24 cellular contexts compared by ENCODE assay signal in the genomic region with DNA sequence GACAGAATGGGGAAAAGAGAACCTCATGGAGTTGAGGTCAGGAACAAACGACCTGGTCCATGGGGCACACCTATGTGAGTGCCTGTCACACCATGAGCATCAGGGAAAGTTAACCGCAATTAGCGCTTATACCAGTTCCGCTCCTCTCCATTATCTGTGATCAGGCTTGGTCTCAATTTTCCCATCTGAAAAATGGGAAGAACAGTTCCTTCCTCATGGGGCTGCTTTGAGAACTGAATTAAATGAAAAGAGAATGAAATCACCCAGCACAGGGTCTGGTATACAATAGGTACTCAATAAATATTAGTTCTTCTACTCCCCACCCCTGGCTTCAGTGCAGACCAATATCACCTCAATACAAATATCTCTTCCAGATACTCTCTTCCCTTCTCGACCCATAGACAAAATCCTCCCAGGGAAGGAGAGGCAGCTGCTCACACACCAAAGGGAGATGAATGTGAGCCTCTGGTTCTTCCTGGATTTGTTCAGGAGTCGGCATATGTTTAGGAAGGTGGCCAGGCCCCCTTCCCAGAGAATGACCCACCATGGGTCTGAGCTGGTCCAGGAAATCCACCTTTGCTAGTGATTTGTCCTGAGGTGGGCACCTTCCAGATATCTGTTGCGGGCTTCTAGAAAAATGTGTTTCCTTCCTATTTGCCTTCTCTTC. TPM values are rescaled to one million over a fixed set of nuclear protein-coding genes. Genes with fewer than 3 reads are reported as not detected.
DNase-seq lines count a peak whose midpoint lies in the region; ATAC-seq and TF ChIP-seq lines count a peak whose summit lies in the region.
"Had no signal": no experiment of that assay in that cellular context is flagged by ENCODE, and none has a peak within 500 bp of the region (broad histone marks: within the 10 kb centered on the region; RNA-seq: fewer than 3 reads in every experiment).

No MANE protein-coding gene starts in this region.

- no peaks in the 10 kb centered on the region for H3K36me3 Mint-ChIP-seq in activated naive CD8-positive, alpha-beta T cell treated with anti-CD3 and anti-CD28 coated beads, Interleukin-2, amount 10 ng/mL, durations not matched to agents 7 days and 5 days
- no peaks in the 10 kb centered on the region for H3K36me3 Mint-ChIP-seq in activated naive CD8-positive, alpha-beta T cell treated with anti-CD3 and anti-CD28 coated beads for 36 hours
- H3K36me3 Mint-ChIP-seq in endodermal cell (ENCODE audit: low read depth) (no peaks in the 10 kb centered on the region), nephron progenitor cell (ENCODE audit: low read depth) (no peaks in the 10 kb centered on the region)
- H3K36me3 Mint-ChIP-seq: CD8-positive, alpha-beta T cell had no signal

- H3K36me3 ChIP-seq in endodermal cell (ENCODE audit: control insufficient read depth, insufficient read depth, low read length): no peaks in the 10 kb centered on the region
- H3K36me3 ChIP-seq in tibial artery: no peaks in the 10 kb centered on the region
- H3K36me3 ChIP-seq: upper lobe of right lung had no signal

- H3K27me3 Mint-ChIP-seq in activated naive CD8-positive, alpha-beta T cell treated with anti-CD3 and anti-CD28 coated beads, Interleukin-2, amount 10 ng/mL, durations not matched to agents 7 days and 5 days: peaks cover 59% of the 10 kb centered on the region
- peaks cover 60% of the 10 kb centered on the region for H3K27me3 Mint-ChIP-seq in activated naive CD8-positive, alpha-beta T cell treated with anti-CD3 and anti-CD28 coated beads for 36 hours
- H3K27me3 Mint-ChIP-seq in endodermal cell (ENCODE audit: insufficient read depth) (no peaks in the 10 kb centered on the region), nephron progenitor cell (ENCODE audit: low read depth, poor library complexity) (peaks cover 16% of the 10 kb centered on the region)

- WGBS in endodermal cell (ENCODE audit: insufficient coverage in 1 of 2, insufficient read length in 1 of 2), 2 experiments: 94 to 96% methylated on average over 5 to 7 of the region's 7 CpGs

- peaks cover 8% of the 10 kb centered on the region for H3K27me3 ChIP-seq in endodermal cell (ENCODE audit: control insufficient read depth, insufficient read depth, low read length, poor library complexity, severe bottlenecking)
- no peaks in the 10 kb centered on the region for H3K27me3 ChIP-seq in tibial artery

- H3K9me3 ChIP-seq in endodermal cell (ENCODE audit: control insufficient read depth, low read length): no peaks in the 10 kb centered on the region
- no peaks in the 10 kb centered on the region for H3K9me3 ChIP-seq in tibial artery
- H3K9me3 ChIP-seq: upper lobe of right lung had no signal

- no peak overlapping the region for H3K9ac ChIP-seq in endodermal cell (ENCODE audit: extremely low read depth, low read length, poor library complexity, severe bottlenecking)
- H3K9ac ChIP-seq: parathyroid adenoma had no signal

- ATAC-seq in activated naive CD8-positive, alpha-beta T cell treated with anti-CD3 and anti-CD28 coated beads, Interleukin-2, amount 10 ng/mL, durations not matched to agents 7 days and 5 days (ENCODE audit: low read depth): no peak
- ATAC-seq in GM21526 (IDR thresholded peaks at IDR 0.05; ENCODE audit: low FRiP score, unreplicated experiment): no peak
- ATAC-seq: CD8-positive, alpha-beta T cell; naive thymus-derived CD4-positive, alpha-beta T cell; upper lobe of right lung had no signal

- intact Hi-C loops in tibial artery (cut with DNase I; ENCODE audit: low total_unique reads): no loop called here

- no peak overlapping the region for H3K4me3 Mint-ChIP-seq in activated naive CD8-positive, alpha-beta T cell treated with anti-CD3 and anti-CD28 coated beads, Interleukin-2, amount 10 ng/mL, durations not matched to agents 7 days and 5 days
- no peak overlapping the region for H3K4me3 Mint-ChIP-seq in activated naive CD8-positive, alpha-beta T cell treated with anti-CD3 and anti-CD28 coated beads for 36 hours
- H3K4me3 Mint-ChIP-seq in endodermal cell (no peak overlapping the region), nephron progenitor cell (peak overlapping the region; percentile 12)
- H3K4me3 Mint-ChIP-seq: activated T-cell treated with anti-CD3 and anti-CD28 coated beads, Interleukin-2, amount 50 U/mL, for 24 hours; CD8-positive, alpha-beta T cell; HFFc6 had no signal

- H3K4me1 ChIP-seq in endodermal cell (ENCODE audit: control insufficient read depth, insufficient read depth, low read length): peaks cover 5% of the 10 kb centered on the region
- peaks cover 0 to 80% (median 43%) of the 10 kb centered on the region in 4 donors for H3K4me1 ChIP-seq in tibial artery
- H3K4me1 ChIP-seq: upper lobe of right lung had no signal

- H3K27ac Mint-ChIP-seq in activated naive CD8-positive, alpha-beta T cell treated with anti-CD3 and anti-CD28 coated beads, Interleukin-2, amount 10 ng/mL, durations not matched to agents 7 days and 5 days: peak overlapping the region; percentile 45
- no peak overlapping the region for H3K27ac Mint-ChIP-seq in activated naive CD8-positive, alpha-beta T cell treated with anti-CD3 and anti-CD28 coated beads for 36 hours
- H3K27ac Mint-ChIP-seq in endodermal cell (no peak overlapping the region), nephron progenitor cell (no peak overlapping the region)
- H3K27ac Mint-ChIP-seq: activated T-cell treated with anti-CD3 and anti-CD28 coated beads, Interleukin-2, amount 50 U/mL, for 24 hours; CD8-positive, alpha-beta T cell; HFFc6; naive thymus-derived CD4-positive, alpha-beta T cell had no signal

- H3K4me1 Mint-ChIP-seq in activated naive CD8-positive, alpha-beta T cell treated with anti-CD3 and anti-CD28 coated beads, Interleukin-2, amount 10 ng/mL, durations not matched to agents 7 days and 5 days: peaks cover 29% of the 10 kb centered on the region
- peaks cover 8% of the 10 kb centered on the region for H3K4me1 Mint-ChIP-seq in activated naive CD8-positive, alpha-beta T cell treated with anti-CD3 and anti-CD28 coated beads for 36 hours
- H3K4me1 Mint-ChIP-seq in endodermal cell (peaks cover 24% of the 10 kb centered on the region), nephron progenitor cell (peaks cover 42% of the 10 kb centered on the region)

- H3K4me3 ChIP-seq in endodermal cell (ENCODE audit: low read length) (no peak overlapping the region), tibial artery (no peak overlapping the region)
- H3K4me3 ChIP-seq: upper lobe of right lung had no signal

- TF ChIP-seq CTCF in endodermal cell (conservative IDR thresholded peaks at IDR 0.05) (no peak), nephron progenitor cell (IDR thresholded peaks at IDR 0.05) (no peak), tibial artery (IDR thresholded peaks at IDR 0.05) (no peak)

- POLR2A ChIA-PET in activated naive CD8-positive, alpha-beta T cell treated with anti-CD3 and anti-CD28 coated beads, Interleukin-2, amount 10 ng/mL, durations not matched to agents 7 days and 5 days (lab: Charles Lee): interaction anchor here (1.3 to 1.7 kb wide), 3 partner anchors 9 to 26 kb away, joined by 3 to 6 read pairs (median 4); no protein-coding TSS in a partner anchor

- no peak for DNase-seq in activated naive CD8-positive, alpha-beta T cell treated with anti-CD3 and anti-CD28 coated beads, Interleukin-2, amount 10 ng/mL, durations not matched to agents 7 days and 5 days
- no peak for DNase-seq in activated naive CD8-positive, alpha-beta T cell treated with anti-CD3 and anti-CD28 coated beads for 36 hours
- peak; percentile 25 for DNase-seq in endodermal cell
- no peak for DNase-seq in nephron progenitor cell
- DNase-seq in tibial artery: peak in 1 of 2 donors; percentile 48
- no peak for DNase-seq in activated naive CD4-positive, alpha-beta T cell treated with anti-CD3 and anti-CD28 coated beads, Interleukin-2, amount 50 U/mL, for 16 hours
- no peak for DNase-seq in NCI-H146 treated with DMSO at 0.1 percent for 48 hours (lab: John Stamatoyannopoulos, UW; ENCODE audit: unreplicated experiment)
- DNase-seq: 8988T; activated T-cell treated with anti-CD3 and anti-CD28 coated beads, Interleukin-2, amount 50 U/mL, for 24 hours; amygdala; caudate nucleus; CD8-positive, alpha-beta T cell; dermis blood vessel endothelial cell; glutamatergic neuron; KG1; NCI-H1436 treated with DMSO at 0.1 percent for 48 hours; SHP77 treated with DMSO at 0.1 percent for 48 hours; upper lobe of right lung had no signal

- H3K9me3 Mint-ChIP-seq in activated naive CD8-positive, alpha-beta T cell treated with anti-CD3 and anti-CD28 coated beads, Interleukin-2, amount 10 ng/mL, durations not matched to agents 7 days and 5 days: no peaks in the 10 kb centered on the region
- no peaks in the 10 kb centered on the region for H3K9me3 Mint-ChIP-seq in activated naive CD8-positive, alpha-beta T cell treated with anti-CD3 and anti-CD28 coated beads for 36 hours
- H3K9me3 Mint-ChIP-seq in endodermal cell (no peaks in the 10 kb centered on the region), nephron progenitor cell (no peaks in the 10 kb centered on the region)
- H3K9me3 Mint-ChIP-seq: activated T-cell treated with anti-CD3 and anti-CD28 coated beads, Interleukin-2, amount 50 U/mL, for 24 hours; CD8-positive, alpha-beta T cell; HFFc6; naive thymus-derived CD4-positive, alpha-beta T cell had no signal

- H3K27ac ChIP-seq in endodermal cell (ENCODE audit: low read depth, low read length) (no peak overlapping the region), tibial artery (peak overlapping the region; percentile 99 to 100)
- H3K27ac ChIP-seq: parathyroid adenoma, upper lobe of right lung had no signal

RNA-seq across cellular contexts. Expression of gene PTGIS, which starts 2.4 kb away (rescaled TPM):
- under 1 TPM; 0.37 to 0.39 TPM for total RNA-seq in activated naive CD8-positive, alpha-beta T cell treated with anti-CD3 and anti-CD28 coated beads, Interleukin-2, amount 10 ng/mL, durations not matched to agents 7 days and 5 days
- total RNA-seq in activated naive CD8-positive, alpha-beta T cell treated with anti-CD3 and anti-CD28 coated beads for 36 hours: under 1 TPM; 0.04 to 0.08 TPM
- 10 to 100 TPM; 14.1 to 20.9 TPM for total RNA-seq in endodermal cell
- polyA plus RNA-seq in endodermal cell (2013, experiment 1 of 2): 18.7 TPM
- polyA plus RNA-seq in endodermal cell (2013, experiment 2 of 2): 15.7 TPM
- total RNA-seq: CD8-positive, alpha-beta T cell; HT-29; NCI-H460 had no signal
- polyA plus RNA-seq: naive thymus-derived CD4-positive, alpha-beta T cell had no signal

Comparison
In these comparisons a context has a peak if more than half of its experiments do, and no peak if none do; other contexts are left out.
1. RNA of gene PTGIS, which starts 2.4 kb away (total RNA-seq): 14.1 to 20.9 TPM in endodermal cell; 0.37 to 0.39 TPM in activated naive CD8-positive, alpha-beta T cell treated with anti-CD3 and anti-CD28 coated beads, Interleukin-2, amount 10 ng/mL, durations not matched to agents 7 days and 5 days and 0.04 to 0.08 TPM in activated naive CD8-positive, alpha-beta T cell treated with anti-CD3 and anti-CD28 coated beads for 36 hours; every median in the first group is over 10 times any median in the second.